In the genomic region with DNA sequence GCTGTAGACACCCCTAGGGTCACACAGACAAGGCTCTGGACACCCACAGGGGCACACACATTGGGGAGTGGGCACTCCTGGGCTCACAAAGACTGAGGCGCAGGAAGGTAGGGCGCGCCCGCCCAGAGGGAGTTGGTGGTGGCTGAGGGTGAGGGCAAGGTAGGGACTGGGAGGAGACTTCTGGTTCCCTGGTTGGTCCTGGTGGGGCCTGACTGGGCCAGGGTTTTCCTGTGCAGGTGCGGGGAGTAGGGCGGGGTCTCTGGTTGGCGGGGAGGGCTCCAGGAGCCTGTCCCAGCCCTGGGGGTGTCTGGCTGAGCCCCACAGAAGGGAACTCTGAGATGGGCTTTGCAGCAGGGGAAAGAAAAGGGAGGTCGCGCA, we compare ENCODE assay signal across 8 cellular contexts. TPM values are rescaled to one million over a fixed set of nuclear protein-coding genes. Genes with fewer than 3 reads are reported as not detected.
A peak's percentile ranks its signal among the peaks of the same experiment; 100 is the strongest.
DNase-seq lines count a peak whose midpoint lies in the region; ATAC-seq, FAIRE-seq and TF ChIP-seq lines count a peak whose summit lies in the region.

No MANE protein-coding gene starts in this region.

- H3K9me3 ChIP-seq in HEK293 (ENCODE audit: control insufficient read depth, insufficient read depth, low read depth, low read length) (no peaks in the 10 kb centered on the region), SJCRH30 (replicated peaks) (no peaks in the 10 kb centered on the region), endocrine pancreas (ENCODE audit: control insufficient read depth, low read length) (no peaks in the 10 kb centered on the region)

- H3K36me3 ChIP-seq in GM06990 (ENCODE audit: control insufficient read depth, insufficient read depth, low read length), result no peaks in the 10 kb centered on the region
- H3K36me3 ChIP-seq in HEK293 (ENCODE audit: control insufficient read depth in 2 of 2, insufficient read depth in 1 of 2, low read length in 2 of 2), result no peaks in the 10 kb centered on the region
- no peaks in the 10 kb centered on the region for H3K36me3 ChIP-seq in SJCRH30
- no peaks in the 10 kb centered on the region for H3K36me3 ChIP-seq in endocrine pancreas (ENCODE audit: control insufficient read depth, insufficient read depth, low read length)

- H3K27me3 ChIP-seq in GM06990 (replicated peaks; ENCODE audit: control insufficient read depth, insufficient read depth, low read length) (no peaks in the 10 kb centered on the region), SJCRH30 (no peaks in the 10 kb centered on the region), endocrine pancreas (ENCODE audit: control insufficient read depth, insufficient read depth, low read length) (no peaks in the 10 kb centered on the region)

- ATAC-seq in natural killer cell treated with Interleukin-12 subunit alpha and Interleukin-12 subunit beta and Interleukin-15 and Interleukin-18, amount 100 ng/mL, for 72 hours, result peak in 1 of 2 donors; percentile 8
- no peak for ATAC-seq in HG02571 (IDR thresholded peaks at IDR 0.05; ENCODE audit: unreplicated experiment)

- H3K9ac ChIP-seq in endocrine pancreas (ENCODE audit: control insufficient read depth, insufficient read depth, low read length), result peak overlapping the region; percentile 30

- H3K27ac ChIP-seq in HEK293 (ENCODE audit: extremely low read depth, low read depth, low read length), result peak overlapping the region; percentile 56; the same call in 1 of the 2 replicates
- H3K27ac ChIP-seq in SJCRH30, result peak overlapping the region; percentile 49; the same call in 1 of the 2 replicates

- H3K36me3 Mint-ChIP-seq in natural killer cell treated with Interleukin-12 subunit alpha and Interleukin-12 subunit beta and Interleukin-15 and Interleukin-18, amount 100 ng/mL, for 72 hours, result no peaks in the 10 kb centered on the region

- FAIRE-seq in H54 (lab: Jason Lieb, UNC), result no peak

- peak overlapping the region; percentile 82 for H3K4me3 ChIP-seq in GM06990 (replicated peaks; ENCODE audit: low read depth, low read length)
- peak overlapping the region; percentile 65 for H3K4me3 ChIP-seq in HEK293 (ENCODE audit: low read depth, low read length)
- peak overlapping the region; percentile 86 for H3K4me3 ChIP-seq in SJCRH30
- H3K4me3 ChIP-seq in endocrine pancreas (ENCODE audit: control insufficient read depth, insufficient read depth, low read length), result no peak overlapping the region

- peak overlapping the region; percentile 89 for H3K4me3 Mint-ChIP-seq in natural killer cell treated with Interleukin-12 subunit alpha and Interleukin-12 subunit beta and Interleukin-15 and Interleukin-18, amount 100 ng/mL, for 72 hours

- H3K4me1 ChIP-seq in HEK293 (ENCODE audit: control insufficient read depth, insufficient read depth, low read length), result peaks cover 3% of the 10 kb centered on the region; the same call in 1 of the 2 replicates
- H3K4me1 ChIP-seq in SJCRH30, result no peaks in the 10 kb centered on the region
- no peaks in the 10 kb centered on the region for H3K4me1 ChIP-seq in endocrine pancreas (ENCODE audit: control insufficient read depth, insufficient read depth, low read length)

- POLR2A ChIA-PET in HEK293 (lab: Yijun Ruan, JAX), result interaction anchor here (0.9 to 2.0 kb wide), 14 partner anchors 12 to 490 kb away, joined by 3 to 19 read pairs (median 4); a partner anchor contains a TSS

- H3K4me1 Mint-ChIP-seq in natural killer cell treated with Interleukin-12 subunit alpha and Interleukin-12 subunit beta and Interleukin-15 and Interleukin-18, amount 100 ng/mL, for 72 hours (ENCODE audit: low read depth in 2 of 2), result peaks cover 5 to 23% of the 10 kb centered on the region in 2 donors

- no peak for TF ChIP-seq POLR2A in H54 (IDR thresholded peaks at IDR 0.05; ENCODE audit: low read depth, low read length)

- no peaks in the 10 kb centered on the region for H3K27me3 Mint-ChIP-seq in natural killer cell treated with Interleukin-12 subunit alpha and Interleukin-12 subunit beta and Interleukin-15 and Interleukin-18, amount 100 ng/mL, for 72 hours

- DNase-seq in GM06990 (ENCODE audit: extremely low read depth, insufficient read length) (no peak), SJCRH30 (no peak), H54 (ENCODE audit: insufficient read length, low spot score) (no peak), NCI-H1436 treated with DMSO at 0.1 percent for 48 hours (lab: John Stamatoyannopoulos, UW) (no peak)
- DNase-seq in natural killer cell treated with Interleukin-12 subunit alpha and Interleukin-12 subunit beta and Interleukin-15 and Interleukin-18, amount 100 ng/mL, for 72 hours (ENCODE audit: low spot score), result no peak

- TF ChIP-seq CTCF in GM06990 (IDR thresholded peaks at IDR 0.05; ENCODE audit: insufficient read depth, low read length, poor library complexity, severe bottlenecking) (no peak), HEK293 (tag by site-specific recombination; IDR thresholded peaks at IDR 0.05) (no peak)

- peak overlapping the region; percentile 87 to 88 for H3K27ac Mint-ChIP-seq in natural killer cell treated with Interleukin-12 subunit alpha and Interleukin-12 subunit beta and Interleukin-15 and Interleukin-18, amount 100 ng/mL, for 72 hours

- CTCF ChIA-PET in HEK293 (lab: Yijun Ruan, JAX), result interaction anchor here (0.9 kb wide), 1 partner anchor 46 kb away, joined by 3 read pairs; no protein-coding TSS in a partner anchor

- no peaks in the 10 kb centered on the region for H3K9me3 Mint-ChIP-seq in natural killer cell treated with Interleukin-12 subunit alpha and Interleukin-12 subunit beta and Interleukin-15 and Interleukin-18, amount 100 ng/mL, for 72 hours

TF ChIP-seq in HEK293, 187 proteins besides CTCF, POLR2A, EP300 and RAD21 (continues in another document):
- TF ChIP-seq ZNF510 (tag by site-specific recombination; IDR thresholded peaks at IDR 0.05; ENCODE audit: insufficient replicate concordance) (no peak), ZNF561 (tag by site-specific recombination; IDR thresholded peaks at IDR 0.05; ENCODE audit: borderline replicate concordance) (no peak), ZNF529 (tag by site-specific recombination; IDR thresholded peaks at IDR 0.05; ENCODE audit: insufficient replicate concordance) (no peak)
- TF ChIP-seq, protein P1, sequence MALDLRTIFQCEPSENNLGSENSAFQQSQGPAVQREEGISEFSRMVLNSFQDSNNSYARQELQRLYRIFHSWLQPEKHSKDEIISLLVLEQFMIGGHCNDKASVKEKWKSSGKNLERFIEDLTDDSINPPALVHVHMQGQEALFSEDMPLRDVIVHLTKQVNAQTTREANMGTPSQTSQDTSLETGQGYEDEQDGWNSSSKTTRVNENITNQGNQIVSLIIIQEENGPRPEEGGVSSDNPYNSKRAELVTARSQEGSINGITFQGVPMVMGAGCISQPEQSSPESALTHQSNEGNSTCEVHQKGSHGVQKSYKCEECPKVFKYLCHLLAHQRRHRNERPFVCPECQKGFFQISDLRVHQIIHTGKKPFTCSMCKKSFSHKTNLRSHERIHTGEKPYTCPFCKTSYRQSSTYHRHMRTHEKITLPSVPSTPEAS (tag by site-specific recombination; IDR thresholded peaks at IDR 0.05), result no peak
- TF ChIP-seq, protein P2, sequence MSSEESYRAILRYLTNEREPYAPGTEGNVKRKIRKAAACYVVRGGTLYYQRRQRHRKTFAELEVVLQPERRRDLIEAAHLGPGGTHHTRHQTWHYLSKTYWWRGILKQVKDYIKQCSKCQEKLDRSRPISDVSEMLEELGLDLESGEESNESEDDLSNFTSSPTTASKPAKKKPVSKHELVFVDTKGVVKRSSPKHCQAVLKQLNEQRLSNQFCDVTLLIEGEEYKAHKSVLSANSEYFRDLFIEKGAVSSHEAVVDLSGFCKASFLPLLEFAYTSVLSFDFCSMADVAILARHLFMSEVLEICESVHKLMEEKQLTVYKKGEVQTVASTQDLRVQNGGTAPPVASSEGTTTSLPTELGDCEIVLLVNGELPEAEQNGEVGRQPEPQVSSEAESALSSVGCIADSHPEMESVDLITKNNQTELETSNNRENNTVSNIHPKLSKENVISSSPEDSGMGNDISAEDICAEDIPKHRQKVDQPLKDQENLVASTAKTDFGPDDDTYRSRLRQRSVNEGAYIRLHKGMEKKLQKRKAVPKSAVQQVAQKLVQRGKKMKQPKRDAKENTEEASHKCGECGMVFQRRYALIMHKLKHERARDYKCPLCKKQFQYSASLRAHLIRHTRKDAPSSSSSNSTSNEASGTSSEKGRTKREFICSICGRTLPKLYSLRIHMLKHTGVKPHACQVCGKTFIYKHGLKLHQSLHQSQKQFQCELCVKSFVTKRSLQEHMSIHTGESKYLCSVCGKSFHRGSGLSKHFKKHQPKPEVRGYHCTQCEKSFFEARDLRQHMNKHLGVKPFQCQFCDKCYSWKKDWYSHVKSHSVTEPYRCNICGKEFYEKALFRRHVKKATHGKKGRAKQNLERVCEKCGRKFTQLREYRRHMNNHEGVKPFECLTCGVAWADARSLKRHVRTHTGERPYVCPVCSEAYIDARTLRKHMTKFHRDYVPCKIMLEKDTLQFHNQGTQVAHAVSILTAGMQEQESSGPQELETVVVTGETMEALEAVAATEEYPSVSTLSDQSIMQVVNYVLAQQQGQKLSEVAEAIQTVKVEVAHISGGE (tag by site-specific recombination; conservative IDR thresholded peaks at IDR 0.05; ENCODE audit: low read depth), result no peak

RNA-seq across cellular contexts. Expression of a gene that starts 6.7 kb away (rescaled TPM):
- total RNA-seq in SJCRH30 (2014; rRNA removed; shearing (Covaris generic)), result not detected in 2 replicates
- total RNA-seq in natural killer cell treated with Interleukin-12 subunit alpha and Interleukin-12 subunit beta and Interleukin-15 and Interleukin-18, amount 100 ng/mL, for 72 hours, result 100 to 1,000 TPM in 1 of 2 donors, 10 to 100 TPM in 1; 98.7 to 109 TPM

RNA-seq across cellular contexts. Expression of a gene that starts 19.7 kb away (rescaled TPM):
- 10.2 and 10.5 TPM in 2 replicates for total RNA-seq in SJCRH30 (2014; rRNA removed; shearing (Covaris generic))
- total RNA-seq in natural killer cell treated with Interleukin-12 subunit alpha and Interleukin-12 subunit beta and Interleukin-15 and Interleukin-18, amount 100 ng/mL, for 72 hours, result 10 to 100 TPM; 19.2 to 33.8 TPM

Comparison
In these comparisons a context has a peak if more than half of its experiments do, and no peak if none do; other contexts are left out.
1. RNA of a gene that starts 6.7 kb away (total RNA-seq): 98.7 to 109 TPM in natural killer cell treated with Interleukin-12 subunit alpha and Interleukin-12 subunit beta and Interleukin-15 and Interleukin-18, amount 100 ng/mL, for 72 hours; not detected in SJCRH30; every median in the first group is over 10 times any median in the second.